30 cellular contexts compared by ENCODE assay signal in the genomic region with DNA sequence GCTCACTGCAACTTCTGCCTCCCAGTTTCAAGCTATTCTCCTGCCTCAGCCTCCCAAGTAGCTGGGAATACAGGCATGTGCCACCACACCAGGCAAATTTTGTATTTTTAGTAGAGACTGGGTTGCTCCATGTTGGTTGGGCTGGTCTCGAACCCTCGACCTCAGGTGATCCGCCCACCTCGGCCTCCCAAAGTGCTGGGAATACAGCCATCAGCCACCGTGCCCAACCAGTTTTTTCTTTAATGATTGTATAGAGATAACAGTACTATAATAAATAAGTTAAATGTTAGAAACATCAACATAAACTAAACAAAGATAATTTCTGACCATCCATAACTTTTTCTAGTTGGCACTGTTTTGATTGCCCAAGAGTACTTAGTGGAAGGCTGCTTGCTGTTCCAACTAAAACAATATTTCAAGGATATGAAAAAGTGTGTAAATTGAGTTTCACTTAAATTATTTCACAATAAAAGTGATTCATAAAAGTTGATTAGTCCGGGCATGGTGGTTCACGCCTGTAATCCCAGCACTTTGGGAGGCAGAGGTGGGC.
"Had no signal": no experiment of that assay in that cellular context is flagged by ENCODE, and none has a peak within 500 bp of the region (broad histone marks: within the 10 kb centered on the region; RNA-seq: fewer than 3 reads in every experiment).

No MANE protein-coding gene starts in this region.

- DNase-seq: activated CD4-positive, alpha-beta memory T cell treated with anti-CD3 and anti-CD28 coated beads for 36 hours; activated CD4-positive, alpha-beta T cell treated with anti-CD3 and anti-CD28 coated beads for 36 hours; activated CD4-positive, alpha-beta T cell treated with anti-CD3 and anti-CD28 coated beads, Interleukin-2, amount 10 ng/mL, durations not matched to agents 24 days and 14 days; activated CD4-positive, CD25-positive, alpha-beta regulatory T cell; activated CD4-positive, CD25-positive, alpha-beta regulatory T cell treated with anti-CD3 and anti-CD28 coated beads, Interleukin-2, amount 50 U/mL, for 72 hours; activated CD8-positive, alpha-beta memory T cell treated with anti-CD3 and anti-CD28 coated beads, Interleukin-2, amount 10 ng/mL, durations not matched to agents 7 days and 5 days; activated CD8-positive, alpha-beta memory T cell treated with anti-CD3 and anti-CD28 coated beads, Interleukin-2, amount 50 U/mL, for 4 hours; activated CD8-positive, alpha-beta T cell treated with anti-CD3 and anti-CD28 coated beads, Interleukin-2, amount 10 ng/mL, durations not matched to agents 7 days and 5 days; activated effector memory CD4-positive, alpha-beta T cell treated with anti-CD3 and anti-CD28 coated beads, Interleukin-2, amount 50 U/mL, for 16 hours; activated naive CD4-positive, alpha-beta T cell treated with anti-CD3 and anti-CD28 coated beads for 36 hours; activated naive CD8-positive, alpha-beta T cell treated with anti-CD3 and anti-CD28 coated beads for 36 hours; activated naive CD8-positive, alpha-beta T cell treated with anti-CD3 and anti-CD28 coated beads, Interleukin-2, amount 50 U/mL, for 24 hours; activated T-cell treated with anti-CD3 and anti-CD28 coated beads, Interleukin-2, amount 50 U/mL, for 1 hour; activated T-cell treated with anti-CD3 and anti-CD28 coated beads, Interleukin-2, amount 50 U/mL, for 48 hours; adrenal gland; cortex of kidney; dermis blood vessel endothelial cell; effector CD8-positive, alpha-beta T cell; foreskin keratinocyte; gastrocnemius medialis; glutamatergic neuron; heart left ventricle; T-helper 2 cell had no signal

- H3K9me3 ChIP-seq: adrenal gland, ascending aorta, breast epithelium, gastrocnemius medialis, heart left ventricle had no signal

- H3K4me1 ChIP-seq: foreskin keratinocyte had no signal

- H3K27ac Mint-ChIP-seq: activated CD4-positive, alpha-beta memory T cell treated with anti-CD3 and anti-CD28 coated beads for 36 hours; activated CD4-positive, alpha-beta T cell treated with anti-CD3 and anti-CD28 coated beads for 36 hours; activated CD4-positive, alpha-beta T cell treated with anti-CD3 and anti-CD28 coated beads, Interleukin-2, amount 10 ng/mL, durations not matched to agents 24 days and 14 days; activated CD8-positive, alpha-beta memory T cell treated with anti-CD3 and anti-CD28 coated beads, Interleukin-2, amount 10 ng/mL, durations not matched to agents 7 days and 5 days; activated CD8-positive, alpha-beta T cell treated with anti-CD3 and anti-CD28 coated beads, Interleukin-2, amount 10 ng/mL, durations not matched to agents 7 days and 5 days; activated naive CD4-positive, alpha-beta T cell treated with anti-CD3 and anti-CD28 coated beads for 36 hours; activated naive CD4-positive, alpha-beta T cell treated with anti-CD3 and anti-CD28 coated beads, Interleukin-2, amount 50 U/mL, for 24 hours; activated naive CD8-positive, alpha-beta T cell treated with anti-CD3 and anti-CD28 coated beads for 36 hours; activated naive CD8-positive, alpha-beta T cell treated with anti-CD3 and anti-CD28 coated beads, Interleukin-2, amount 50 U/mL, for 24 hours; activated T-helper 1 cell treated with anti-CD3 and anti-CD28 coated beads, Interleukin-12 subunit alpha, Interleukin-12 subunit beta, Interleukin-2, Interleukin-4 antibody, amounts not matched to agents 30 ng/mL and 10 ng/mL and 1 ng/mL, durations not matched to agents 14 hours and 24 hours and 36 hours; activated T-helper 2 cell treated with anti-CD3 and anti-CD28 coated beads, Interferon-gamma antibody, Interleukin-2, Interleukin-4, amounts not matched to agents 10 μg/mL and 5 μg/mL and 100 μg/mL, durations not matched to agents 14 hours and 24 hours and 36 hours; brain had no signal

- ATAC-seq: activated CD4-positive, alpha-beta T cell treated with anti-CD3 and anti-CD28 coated beads for 36 hours; activated CD8-positive, alpha-beta memory T cell treated with anti-CD3 and anti-CD28 coated beads, Interleukin-2, amount 10 ng/mL, durations not matched to agents 7 days and 5 days; activated CD8-positive, alpha-beta T cell treated with anti-CD3 and anti-CD28 coated beads, Interleukin-2, amount 10 ng/mL, durations not matched to agents 7 days and 5 days; activated naive CD8-positive, alpha-beta T cell treated with anti-CD3 and anti-CD28 coated beads, Interleukin-2, amount 50 U/mL, for 24 hours; esophagus mucosa; foreskin keratinocyte; heart left ventricle had no signal

- H3K27me3 ChIP-seq: adrenal gland, ascending aorta, breast epithelium, foreskin keratinocyte, gastrocnemius medialis, heart left ventricle had no signal

- H3K27me3 Mint-ChIP-seq: activated CD4-positive, alpha-beta memory T cell treated with anti-CD3 and anti-CD28 coated beads for 36 hours; activated CD4-positive, alpha-beta T cell treated with anti-CD3 and anti-CD28 coated beads for 36 hours; activated CD4-positive, alpha-beta T cell treated with anti-CD3 and anti-CD28 coated beads, Interleukin-2, amount 10 ng/mL, durations not matched to agents 24 days and 14 days; activated CD8-positive, alpha-beta memory T cell treated with anti-CD3 and anti-CD28 coated beads, Interleukin-2, amount 10 ng/mL, durations not matched to agents 7 days and 5 days; activated naive CD4-positive, alpha-beta T cell treated with anti-CD3 and anti-CD28 coated beads, Interleukin-2, amount 50 U/mL, for 24 hours; activated naive CD8-positive, alpha-beta T cell treated with anti-CD3 and anti-CD28 coated beads for 36 hours; activated naive CD8-positive, alpha-beta T cell treated with anti-CD3 and anti-CD28 coated beads, Interleukin-2, amount 50 U/mL, for 24 hours; brain had no signal

- H3K4me3 ChIP-seq: adrenal gland, ascending aorta, breast epithelium, gastrocnemius medialis, heart left ventricle had no signal

- H3K27ac ChIP-seq: adrenal gland, ascending aorta, breast epithelium, foreskin keratinocyte, heart left ventricle had no signal

- H3K9me3 Mint-ChIP-seq: activated CD4-positive, alpha-beta memory T cell treated with anti-CD3 and anti-CD28 coated beads for 36 hours; activated CD4-positive, alpha-beta T cell treated with anti-CD3 and anti-CD28 coated beads, Interleukin-2, amount 10 ng/mL, durations not matched to agents 24 days and 14 days; activated naive CD4-positive, alpha-beta T cell treated with anti-CD3 and anti-CD28 coated beads for 36 hours; activated naive CD4-positive, alpha-beta T cell treated with anti-CD3 and anti-CD28 coated beads, Interleukin-2, amount 50 U/mL, for 24 hours; activated naive CD8-positive, alpha-beta T cell treated with anti-CD3 and anti-CD28 coated beads for 36 hours; activated naive CD8-positive, alpha-beta T cell treated with anti-CD3 and anti-CD28 coated beads, Interleukin-2, amount 50 U/mL, for 24 hours; activated T-helper 1 cell treated with anti-CD3 and anti-CD28 coated beads, Interleukin-12 subunit alpha, Interleukin-12 subunit beta, Interleukin-2, Interleukin-4 antibody, amounts not matched to agents 30 ng/mL and 10 ng/mL and 1 ng/mL, durations not matched to agents 14 hours and 24 hours and 36 hours; activated T-helper 2 cell treated with anti-CD3 and anti-CD28 coated beads, Interferon-gamma antibody, Interleukin-2, Interleukin-4, amounts not matched to agents 10 μg/mL and 5 μg/mL and 100 μg/mL, durations not matched to agents 14 hours and 24 hours and 36 hours; brain had no signal

- H3K4me3 Mint-ChIP-seq: activated CD4-positive, alpha-beta memory T cell treated with anti-CD3 and anti-CD28 coated beads for 36 hours; activated CD4-positive, alpha-beta T cell treated with anti-CD3 and anti-CD28 coated beads for 36 hours; activated CD4-positive, alpha-beta T cell treated with anti-CD3 and anti-CD28 coated beads, Interleukin-2, amount 10 ng/mL, durations not matched to agents 24 days and 14 days; activated CD8-positive, alpha-beta memory T cell treated with anti-CD3 and anti-CD28 coated beads, Interleukin-2, amount 10 ng/mL, durations not matched to agents 7 days and 5 days; activated CD8-positive, alpha-beta T cell treated with anti-CD3 and anti-CD28 coated beads, Interleukin-2, amount 10 ng/mL, durations not matched to agents 7 days and 5 days; activated naive CD4-positive, alpha-beta T cell treated with anti-CD3 and anti-CD28 coated beads for 36 hours; activated naive CD4-positive, alpha-beta T cell treated with anti-CD3 and anti-CD28 coated beads, Interleukin-2, amount 50 U/mL, for 24 hours; activated naive CD8-positive, alpha-beta T cell treated with anti-CD3 and anti-CD28 coated beads for 36 hours; activated naive CD8-positive, alpha-beta T cell treated with anti-CD3 and anti-CD28 coated beads, Interleukin-2, amount 50 U/mL, for 24 hours; activated T-helper 1 cell treated with anti-CD3 and anti-CD28 coated beads, Interleukin-12 subunit alpha, Interleukin-12 subunit beta, Interleukin-2, Interleukin-4 antibody, amounts not matched to agents 30 ng/mL and 10 ng/mL and 1 ng/mL, durations not matched to agents 14 hours and 24 hours and 36 hours; brain had no signal
